Comparison of ENCODE assay signal across 8 cellular contexts in the genomic region with DNA sequence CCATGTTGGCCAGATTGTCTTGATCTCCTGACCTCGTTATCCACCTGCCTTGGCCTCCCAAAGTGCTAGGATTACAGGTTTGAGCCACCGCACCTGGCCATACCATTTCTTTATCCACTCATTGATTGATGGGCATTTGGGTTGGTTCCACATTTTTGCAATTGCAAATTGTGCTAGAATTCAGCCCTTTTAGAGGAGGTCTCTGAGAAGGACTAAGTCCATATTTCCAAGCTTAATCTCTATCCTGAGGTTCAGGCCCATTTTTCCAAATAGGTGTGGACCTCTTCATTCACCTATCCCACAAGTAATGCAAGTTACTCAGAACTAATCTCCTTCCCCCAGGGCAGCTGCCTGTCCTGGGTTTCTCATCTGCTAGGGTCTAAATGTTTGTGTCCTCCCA.
"Had no signal": no experiment of that assay in that cellular context is flagged by ENCODE, and none has a peak within 500 bp of the region (broad histone marks: within the 10 kb centered on the region; RNA-seq: fewer than 3 reads in every experiment).

No MANE protein-coding gene starts in this region.

- ATAC-seq: GM12878 had no signal

- FAIRE-seq: G401.6, GM12878, GM12891, GM12892, GM18507, GM19239 had no signal

- DNase-seq: GDM1, GF-D8 had no signal

- H3K4me3 ChIP-seq: GM12878 had no signal
